Comparison of ENCODE assay signal across 18 cellular contexts in the genomic region with DNA sequence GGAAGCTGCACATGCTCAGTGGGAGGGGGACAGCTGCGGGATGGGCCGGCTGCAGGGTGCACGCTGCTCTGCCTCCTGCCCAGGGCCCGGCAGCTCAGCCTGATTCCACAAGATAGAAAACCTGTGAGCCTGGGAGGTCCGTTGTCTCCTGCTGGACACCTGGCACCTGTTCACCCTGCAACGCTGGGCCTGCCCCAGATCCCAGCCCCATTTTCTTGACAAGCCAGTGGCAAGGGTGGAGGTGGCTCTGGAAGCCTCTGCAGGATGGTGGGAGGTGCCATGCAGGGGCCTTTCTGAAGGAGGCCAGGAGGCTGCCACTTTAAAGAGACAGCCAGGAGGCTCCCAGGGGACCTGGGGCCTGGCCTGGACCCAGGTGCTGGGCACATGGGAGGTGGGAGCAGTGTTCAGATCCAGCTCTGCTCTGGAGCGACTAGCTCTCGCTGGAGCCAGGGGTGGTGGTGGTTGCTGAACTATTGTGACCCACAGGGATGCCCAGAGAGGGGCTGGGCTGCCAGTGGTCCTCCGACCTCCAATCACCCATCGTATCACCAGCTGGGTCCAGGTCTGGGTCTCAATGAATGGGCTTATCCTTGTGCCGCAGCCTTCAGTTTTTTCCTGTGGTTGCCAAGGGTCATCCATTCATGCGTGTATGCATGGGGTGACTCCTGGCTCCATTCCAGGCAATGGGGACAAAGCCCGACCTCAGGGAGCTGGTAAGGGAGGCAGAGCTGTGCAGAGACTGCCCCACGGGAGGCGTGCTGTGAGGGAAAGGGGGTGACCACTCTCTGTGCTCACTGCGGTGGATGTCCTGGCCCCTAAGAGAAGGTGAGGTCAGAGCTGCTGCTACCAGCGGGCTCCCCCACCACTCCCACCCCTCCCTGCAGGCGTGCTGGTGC.
A peak's percentile ranks its signal among the peaks of the same experiment; 100 is the strongest.
DNase-seq lines count a peak whose midpoint lies in the region; ATAC-seq and TF ChIP-seq lines count a peak whose summit lies in the region.
"Had no signal": no experiment of that assay in that cellular context is flagged by ENCODE, and none has a peak within 500 bp of the region (broad histone marks: within the 10 kb centered on the region; RNA-seq: fewer than 3 reads in every experiment).

No MANE protein-coding gene starts in this region.

- no peaks in the 10 kb centered on the region for H3K36me3 ChIP-seq in HEK293 (ENCODE audit: control insufficient read depth in 2 of 2, insufficient read depth in 1 of 2, low read length in 2 of 2)
- H3K36me3 ChIP-seq: ovary, thoracic aorta had no signal

- CTCF ChIA-PET in activated CD8-positive, alpha-beta T cell treated with anti-CD3 and anti-CD28 coated beads, Interleukin-2, amount 10 ng/mL, durations not matched to agents 7 days and 5 days (lab: Charles Lee): no interaction called here
- CTCF ChIA-PET in activated CD8-positive, alpha-beta T cell treated with anti-CD3 and anti-CD28 coated beads for 36 hours (lab: Charles Lee): no interaction called here
- CTCF ChIA-PET in HEK293 (lab: Yijun Ruan, JAX): no interaction called here

- H3K27ac Mint-ChIP-seq in activated CD8-positive, alpha-beta T cell treated with anti-CD3 and anti-CD28 coated beads, Interleukin-2, amount 10 ng/mL, durations not matched to agents 7 days and 5 days: no peak overlapping the region
- no peak overlapping the region for H3K27ac Mint-ChIP-seq in activated CD8-positive, alpha-beta T cell treated with anti-CD3 and anti-CD28 coated beads for 36 hours
- H3K27ac Mint-ChIP-seq: activated naive CD4-positive, alpha-beta T cell treated with anti-CD3 and anti-CD28 coated beads, Interleukin-2, amount 50 U/mL, for 24 hours; activated T-cell treated with anti-CD3 and anti-CD28 coated beads, Interleukin-2, amount 50 U/mL, for 24 hours had no signal

- H3K4me1 ChIP-seq in HEK293 (ENCODE audit: control insufficient read depth, insufficient read depth, low read length): no peaks in the 10 kb centered on the region

- H3K27ac ChIP-seq in HEK293 (ENCODE audit: extremely low read depth, low read depth, low read length): no peak overlapping the region
- H3K27ac ChIP-seq: ovary, thoracic aorta had no signal

- POLR2A ChIA-PET in activated CD8-positive, alpha-beta T cell treated with anti-CD3 and anti-CD28 coated beads, Interleukin-2, amount 10 ng/mL, durations not matched to agents 7 days and 5 days (lab: Charles Lee): no interaction called here
- POLR2A ChIA-PET in activated CD8-positive, alpha-beta T cell treated with anti-CD3 and anti-CD28 coated beads for 36 hours (lab: Charles Lee): no interaction called here
- POLR2A ChIA-PET in HEK293 (lab: Yijun Ruan, JAX): no interaction called here

- TF ChIP-seq CTCF in activated CD8-positive, alpha-beta T cell treated with anti-CD3 and anti-CD28 coated beads for 36 hours (IDR thresholded peaks at IDR 0.05): no peak
- no peak for TF ChIP-seq CTCF in HEK293 (tag by site-specific recombination; IDR thresholded peaks at IDR 0.05)

- no peak overlapping the region for H3K4me3 Mint-ChIP-seq in activated CD8-positive, alpha-beta T cell treated with anti-CD3 and anti-CD28 coated beads, Interleukin-2, amount 10 ng/mL, durations not matched to agents 7 days and 5 days
- H3K4me3 Mint-ChIP-seq in activated CD8-positive, alpha-beta T cell treated with anti-CD3 and anti-CD28 coated beads for 36 hours: no peak overlapping the region
- H3K4me3 Mint-ChIP-seq: activated naive CD4-positive, alpha-beta T cell treated with anti-CD3 and anti-CD28 coated beads, Interleukin-2, amount 50 U/mL, for 24 hours; activated T-cell treated with anti-CD3 and anti-CD28 coated beads, Interleukin-2, amount 50 U/mL, for 24 hours; central memory CD8-positive, alpha-beta T cell had no signal

- no peak overlapping the region for H3K4me3 ChIP-seq in HEK293 (ENCODE audit: low read depth, low read length)
- H3K4me3 ChIP-seq: ovary, thoracic aorta had no signal

- no peak for ATAC-seq in activated CD8-positive, alpha-beta T cell treated with anti-CD3 and anti-CD28 coated beads, Interleukin-2, amount 10 ng/mL, durations not matched to agents 7 days and 5 days
- ATAC-seq in activated CD8-positive, alpha-beta T cell treated with anti-CD3 and anti-CD28 coated beads for 36 hours: no peak
- ATAC-seq in GM18868 (IDR thresholded peaks at IDR 0.05; ENCODE audit: unreplicated experiment): no peak

- intact Hi-C loops in activated CD8-positive, alpha-beta T cell treated with anti-CD3 and anti-CD28 coated beads for 36 hours (cut with micrococcal nuclease): loop anchor here (10.0 kb wide), 1 partner anchor 75 kb away; no protein-coding TSS in a partner anchor
- intact Hi-C loops in posterior vena cava (cut with DNase I): no loop called here

- peak; percentile 16 for DNase-seq in activated CD8-positive, alpha-beta T cell treated with anti-CD3 and anti-CD28 coated beads, Interleukin-2, amount 10 ng/mL, durations not matched to agents 7 days and 5 days
- DNase-seq in activated CD8-positive, alpha-beta T cell treated with anti-CD3 and anti-CD28 coated beads for 36 hours: no peak
- DNase-seq in islet precursor cell: peak; percentile 48
- peak; percentile 73 for DNase-seq in posterior vena cava (ENCODE audit: low spot score)
- no peak for DNase-seq in cerebellum (ENCODE audit: low spot score)
- no peak for DNase-seq in NCI-H1105 (lab: John Stamatoyannopoulos, UW)
- DNase-seq: activated CD4-positive, alpha-beta T cell treated with anti-CD3 and anti-CD28 coated beads, Interleukin-2, amount 50 U/mL, for 1 hour; activated T-cell treated with anti-CD3 and anti-CD28 coated beads, Interleukin-2, amount 50 U/mL, for 24 hours; Calu3; NCI-H2171 treated with DMSO at 0.1 percent for 48 hours; ovary; SHP77 treated with DMSO at 0.1 percent for 48 hours; T-helper 1 cell had no signal

- no peaks in the 10 kb centered on the region for H3K27me3 Mint-ChIP-seq in activated CD8-positive, alpha-beta T cell treated with anti-CD3 and anti-CD28 coated beads, Interleukin-2, amount 10 ng/mL, durations not matched to agents 7 days and 5 days (ENCODE audit: low read depth)
- peaks cover 7% of the 10 kb centered on the region for H3K27me3 Mint-ChIP-seq in activated CD8-positive, alpha-beta T cell treated with anti-CD3 and anti-CD28 coated beads for 36 hours

- no peaks in the 10 kb centered on the region for H3K9me3 Mint-ChIP-seq in activated CD8-positive, alpha-beta T cell treated with anti-CD3 and anti-CD28 coated beads, Interleukin-2, amount 10 ng/mL, durations not matched to agents 7 days and 5 days (ENCODE audit: insufficient read depth)
- H3K9me3 Mint-ChIP-seq in activated CD8-positive, alpha-beta T cell treated with anti-CD3 and anti-CD28 coated beads for 36 hours: no peaks in the 10 kb centered on the region
- H3K9me3 Mint-ChIP-seq: activated naive CD4-positive, alpha-beta T cell treated with anti-CD3 and anti-CD28 coated beads, Interleukin-2, amount 50 U/mL, for 24 hours; activated T-cell treated with anti-CD3 and anti-CD28 coated beads, Interleukin-2, amount 50 U/mL, for 24 hours; central memory CD8-positive, alpha-beta T cell had no signal

- no peaks in the 10 kb centered on the region for H3K36me3 Mint-ChIP-seq in activated CD8-positive, alpha-beta T cell treated with anti-CD3 and anti-CD28 coated beads, Interleukin-2, amount 10 ng/mL, durations not matched to agents 7 days and 5 days (ENCODE audit: low read depth)
- H3K36me3 Mint-ChIP-seq in activated CD8-positive, alpha-beta T cell treated with anti-CD3 and anti-CD28 coated beads for 36 hours (ENCODE audit: low read depth): no peaks in the 10 kb centered on the region
- H3K36me3 Mint-ChIP-seq: activated naive CD4-positive, alpha-beta T cell treated with anti-CD3 and anti-CD28 coated beads, Interleukin-2, amount 50 U/mL, for 24 hours had no signal

- H3K9me3 ChIP-seq in HEK293 (ENCODE audit: control insufficient read depth, insufficient read depth, low read depth, low read length): no peaks in the 10 kb centered on the region
- H3K9me3 ChIP-seq: ovary, thoracic aorta had no signal

- H3K4me1 Mint-ChIP-seq in activated CD8-positive, alpha-beta T cell treated with anti-CD3 and anti-CD28 coated beads, Interleukin-2, amount 10 ng/mL, durations not matched to agents 7 days and 5 days (ENCODE audit: low read depth): peaks cover 6% of the 10 kb centered on the region
- peaks cover 6% of the 10 kb centered on the region for H3K4me1 Mint-ChIP-seq in activated CD8-positive, alpha-beta T cell treated with anti-CD3 and anti-CD28 coated beads for 36 hours (ENCODE audit: low read depth)
- H3K4me1 Mint-ChIP-seq: central memory CD8-positive, alpha-beta T cell had no signal

TF ChIP-seq in HEK293, 187 proteins besides CTCF, POLR2A, EP300 and RAD21:
- TF ChIP-seq ZIC2 (tag by site-specific recombination; IDR thresholded peaks at IDR 0.05) (peak; percentile 24; the same call in 1 of the 2 replicates), ZNF501 (tag by site-specific recombination; IDR thresholded peaks at IDR 0.05) (no peak), ZFP69B (tag by site-specific recombination; IDR thresholded peaks at IDR 0.05) (no peak), ZBTB6 (tag by site-specific recombination; IDR thresholded peaks at IDR 0.05) (no peak)

Comparison
In these comparisons a context has a peak if more than half of its experiments do, and no peak if none do; other contexts are left out.
1. DNase-seq: peak in activated CD8-positive, alpha-beta T cell treated with anti-CD3 and anti-CD28 coated beads, Interleukin-2, amount 10 ng/mL, durations not matched to agents 7 days and 5 days (single experiment), islet precursor cell (single experiment) and posterior vena cava (single experiment); none in activated CD8-positive, alpha-beta T cell treated with anti-CD3 and anti-CD28 coated beads for 36 hours (single experiment), cerebellum (single experiment) and NCI-H1105 (single experiment).